In the genomic region with DNA sequence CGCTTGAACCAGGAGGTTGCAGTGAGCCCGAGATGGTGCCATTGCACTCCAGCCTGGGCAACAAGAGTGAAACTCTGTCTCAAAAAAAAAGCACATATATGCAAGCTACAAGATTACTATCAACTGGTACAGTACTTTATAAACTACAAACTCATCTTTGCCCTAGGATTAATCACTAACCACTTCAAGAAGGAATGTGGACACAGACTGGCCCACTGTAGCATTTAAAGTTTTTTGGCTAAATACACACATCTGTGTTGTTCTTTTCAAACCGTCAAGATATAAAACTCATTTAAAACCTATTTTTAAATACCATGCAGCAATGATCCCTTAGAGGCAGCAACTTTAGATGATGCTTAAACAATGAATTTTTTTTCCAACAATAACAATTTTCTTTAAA, we compare ENCODE assay signal across 14 cellular contexts.
"Had no signal": no experiment of that assay in that cellular context is flagged by ENCODE, and none has a peak within 500 bp of the region (broad histone marks: within the 10 kb centered on the region; RNA-seq: fewer than 3 reads in every experiment).

No MANE protein-coding gene starts in this region.

- H3K27me3 ChIP-seq: ascending aorta, hepatocyte, left lung, pancreas, sigmoid colon, upper lobe of right lung had no signal

- H3K4me1 ChIP-seq: left lung, pancreas, sigmoid colon, upper lobe of right lung had no signal

- ATAC-seq: naive thymus-derived CD4-positive, alpha-beta T cell; pancreas; upper lobe of right lung had no signal

- DNase-seq: activated CD4-positive, alpha-beta T cell treated with anti-CD3 and anti-CD28 coated beads, Interleukin-2, amount 50 U/mL, for 1 hour; activated naive CD4-positive, alpha-beta T cell treated with Interleukin-2 at 50 U/mL for 16 hours; activated T-cell treated with anti-CD3 and anti-CD28 coated beads for 4 hours; kidney; left lung; naive thymus-derived CD4-positive, alpha-beta T cell; pancreas; sigmoid colon; stimulated activated CD4-positive, alpha-beta T cell treated with anti-CD3 and anti-CD28 coated beads, Interleukin-1b, Interleukin-23, amount 100 ng/mL, for 48 hours; upper lobe of right lung had no signal

- H3K36me3 ChIP-seq: ascending aorta, left lung, pancreas, sigmoid colon, thoracic aorta, upper lobe of right lung had no signal

- H3K9me3 ChIP-seq: ascending aorta, left lung, mucosa of descending colon, pancreas, sigmoid colon, thoracic aorta, upper lobe of right lung had no signal

- H2AFZ ChIP-seq: hepatocyte had no signal

- H3K4me3 ChIP-seq: ascending aorta, hepatocyte, left lung, mucosa of descending colon, pancreas, sigmoid colon, thoracic aorta, upper lobe of right lung had no signal

- H3K4me2 ChIP-seq: hepatocyte had no signal

- H3K27ac ChIP-seq: ascending aorta, hepatocyte, left lung, pancreas, sigmoid colon, thoracic aorta, upper lobe of right lung had no signal

- H3K79me2 ChIP-seq: hepatocyte had no signal
